In genomic region chr7:129825554-129826267, GRCh38 we compare ENCODE assay signal across 8 cellular contexts.
DNase-seq lines count a peak whose midpoint lies in the region; FAIRE-seq and TF ChIP-seq lines count a peak whose summit lies in the region.

No MANE protein-coding gene starts in this region.

- H3K36me3 Mint-ChIP-seq in HFFc6 (ENCODE audit: low read depth) (peaks cover 5% of the 10 kb centered on the region; the same call in 1 of the 2 replicates), astrocyte (ENCODE audit: low read depth, unreplicated experiment) (peaks cover 17% of the 10 kb centered on the region)

- WGBS in hepatocyte (ENCODE audit: low lambda C conversion rate, missing lambda C conversion rate), result 5% methylated on average over 40 of the region's 58 CpGs

- peaks cover 18% of the 10 kb centered on the region for H3K27me3 Mint-ChIP-seq in HFFc6 (ENCODE audit: insufficient read depth)
- H3K27me3 Mint-ChIP-seq in astrocyte (ENCODE audit: low read depth, unreplicated experiment), result no peaks in the 10 kb centered on the region

- H3K36me3 ChIP-seq in astrocyte (ENCODE audit: insufficient read depth, low read length) (peaks cover 2% of the 10 kb centered on the region), hepatocyte (replicated peaks; ENCODE audit: insufficient read depth, low read depth) (no peaks in the 10 kb centered on the region)

- H3K4me1 ChIP-seq in astrocyte (ENCODE audit: insufficient read depth, low read length) (peaks cover 24% of the 10 kb centered on the region), hepatocyte (ENCODE audit: insufficient read depth) (peaks cover 10% of the 10 kb centered on the region)

- no peaks in the 10 kb centered on the region for H3K79me2 ChIP-seq in astrocyte (ENCODE audit: insufficient read depth, low read length)
- H3K79me2 ChIP-seq in hepatocyte, result no peaks in the 10 kb centered on the region

- no peaks in the 10 kb centered on the region for H3K9me3 Mint-ChIP-seq in HFFc6
- H3K9me3 Mint-ChIP-seq in astrocyte (ENCODE audit: unreplicated experiment), result no peaks in the 10 kb centered on the region

- H3K4me2 ChIP-seq in astrocyte (ENCODE audit: low read length) (peak overlapping the region; percentile 99), hepatocyte (peak overlapping the region; percentile 98)

- no peak for TF ChIP-seq POLR2A in NB4 (IDR thresholded peaks at IDR 0.05; ENCODE audit: extremely low read depth, insufficient read length)

- no peaks in the 10 kb centered on the region for H3K9me2 ChIP-seq in hepatocyte (replicated peaks; ENCODE audit: insufficient read depth)

- H3K4me1 Mint-ChIP-seq in HFFc6 (ENCODE audit: low read depth) (peaks cover 20% of the 10 kb centered on the region), astrocyte (ENCODE audit: low read depth, unreplicated experiment) (peaks cover 22% of the 10 kb centered on the region)

- TF ChIP-seq CTCF in GM12873 (IDR thresholded peaks at IDR 0.05; ENCODE audit: insufficient read depth, low read depth, low read length, missing control alignments), result peak; percentile 62
- peak; percentile 100 for TF ChIP-seq CTCF in HFFc6 (IDR thresholded peaks at IDR 0.05)
- peak; percentile 58 for TF ChIP-seq CTCF in NB4 (IDR thresholded peaks at IDR 0.05; ENCODE audit: low read depth, low read length)
- TF ChIP-seq CTCF in astrocyte (IDR thresholded peaks at IDR 0.05; ENCODE audit: insufficient read depth, low read depth, low read length), result peak; percentile 8
- TF ChIP-seq CTCF in hepatocyte (IDR thresholded peaks at IDR 0.05; ENCODE audit: poor library complexity), result peak; percentile 88

- H2AFZ ChIP-seq in astrocyte (ENCODE audit: low read depth, low read length) (peak overlapping the region; percentile 79), hepatocyte (peak overlapping the region; percentile 85)

- no peaks in the 10 kb centered on the region for H3K27me3 ChIP-seq in astrocyte (ENCODE audit: insufficient read depth, low read length)
- H3K27me3 ChIP-seq in hepatocyte, result no peaks in the 10 kb centered on the region

- peak overlapping the region; percentile 80 for H3K27ac Mint-ChIP-seq in HFFc6
- peak overlapping the region; percentile 86 for H3K27ac Mint-ChIP-seq in astrocyte (ENCODE audit: unreplicated experiment)

- H3K4me3 ChIP-seq in NB4 (ENCODE audit: low read depth, low read length), result peak overlapping the region; percentile 67
- H3K4me3 ChIP-seq in astrocyte (ENCODE audit: insufficient read depth, low read depth, low read length), result peak overlapping the region; percentile 80
- peak overlapping the region; percentile 85 for H3K4me3 ChIP-seq in hepatocyte

- H4K20me1 ChIP-seq in astrocyte (ENCODE audit: insufficient read depth, low read length) (no peaks in the 10 kb centered on the region), hepatocyte (ENCODE audit: insufficient read depth, poor library complexity, severe bottlenecking) (no peaks in the 10 kb centered on the region)

- H3K9me3 ChIP-seq in astrocyte (ENCODE audit: insufficient read depth, low read depth, low read length), result no peaks in the 10 kb centered on the region
- no peaks in the 10 kb centered on the region for H3K9me3 ChIP-seq in hepatocyte (ENCODE audit: low read depth)

- peak overlapping the region; percentile 89 for H3K9ac ChIP-seq in astrocyte (ENCODE audit: low read length)

- FAIRE-seq in astrocyte (lab: Jason Lieb, UNC), result no peak

- DNase-seq in HFFc6 (peak; percentile 47), NB4 (ENCODE audit: low read depth) (peak; percentile 81), T-helper 2 cell (peak; percentile 64 to 93 (median 84)), astrocyte (ENCODE audit: low read depth) (no peak), hepatocyte (ENCODE audit: low spot score) (peak; percentile 93), retina (peak; percentile 94), cortex of kidney (lab: John Stamatoyannopoulos, UW) (no peak)

- H3K4me3 Mint-ChIP-seq in HFFc6, result peak overlapping the region; percentile 92
- H3K4me3 Mint-ChIP-seq in astrocyte (ENCODE audit: unreplicated experiment), result peak overlapping the region; percentile 86

- H3K27ac ChIP-seq in astrocyte (ENCODE audit: low read depth, low read length) (peak overlapping the region; percentile 72), hepatocyte (peak overlapping the region; percentile 69)

Comparison
In these comparisons a context has a peak if more than half of its experiments do, and no peak if none do; other contexts are left out.
1. CTCF ChIP-seq: peak in every context shown above with its lines; median percentile 100 in HFFc6; 88 in hepatocyte; 62 in GM12873; 58 in NB4; 8 in astrocyte.
2. DNase-seq: peak in HFFc6 (single experiment), NB4 (single experiment), T-helper 2 cell (5 of 5), hepatocyte (single experiment) and retina (single experiment); none in astrocyte (single experiment) and cortex of kidney (single experiment).
3. Peak in every context shown above with its lines, with median percentiles within 50 percentile points of each other: H3K4me3 ChIP-seq.